Comparison of ENCODE assay signal across 7 cellular contexts in the genomic region with DNA sequence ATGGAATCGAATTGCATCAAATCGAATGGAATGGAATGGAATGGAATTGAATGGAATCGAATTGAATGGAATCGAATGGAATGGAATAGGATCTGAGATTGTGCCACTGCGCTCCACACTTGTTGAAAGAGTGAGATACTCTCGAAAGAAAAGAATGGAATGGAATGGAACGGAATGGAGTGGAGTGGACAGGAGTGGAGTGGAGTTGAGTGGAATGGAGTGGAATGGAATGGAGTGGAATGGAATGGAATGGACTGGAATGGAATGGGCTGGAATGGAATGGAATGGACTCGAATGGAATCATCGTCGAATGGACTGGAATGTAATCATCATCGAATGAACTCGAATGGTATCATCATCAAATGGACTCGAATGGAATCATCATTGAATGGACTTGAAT. TPM values are rescaled to one million over a fixed set of nuclear protein-coding genes. Genes with fewer than 3 reads are reported as not detected.
"Had no signal": no experiment of that assay in that cellular context is flagged by ENCODE, and none has a peak within 500 bp of the region (broad histone marks: within the 10 kb centered on the region; RNA-seq: fewer than 3 reads in every experiment).

No MANE protein-coding gene starts in this region.

- H3K27ac Mint-ChIP-seq: GM23338, H9 had no signal

- FAIRE-seq: H54, HTR-8/SVneo, K562 had no signal

- ATAC-seq: GM23338, K562 had no signal

- H3K4me1 Mint-ChIP-seq: GM23338, H9 had no signal

- DNase-seq: H9, HCEC 1CT had no signal

- H3K4me3 ChIP-seq: GM23338, K562 had no signal

- H3K9me3 Mint-ChIP-seq: GM23338 had no signal

- H2AFZ ChIP-seq: GM23338 had no signal

- H3K4me2 ChIP-seq: GM23338 had no signal

- H3K4me3 Mint-ChIP-seq: GM23338, H9 had no signal

RNA-seq across cellular contexts. Expression of a gene that starts 38.0 kb away (rescaled TPM):
- total RNA-seq: GM23338, H9, HT-29, K562 had no signal
- polyA plus RNA-seq: GM23338, K562 had no signal
